ENCODE assay signal across 30 cellular contexts in genomic region chr12:57586128-57586527, GRCh38.
"Had no signal": no experiment of that assay in that cellular context is flagged by ENCODE, and none has a peak within 500 bp of the region (broad histone marks: within the 10 kb centered on the region; RNA-seq: fewer than 3 reads in every experiment).

No MANE protein-coding gene starts in this region.

- H3K27ac ChIP-seq: breast epithelium, cardiac muscle cell, epithelial cell of prostate, esophagus squamous epithelium, gastroesophageal sphincter, heart right ventricle, WERI-Rb-1 had no signal

- FAIRE-seq: colon, endometrium, endothelial cell of umbilical vein had no signal

- DNase-seq: activated B cell treated with CpG ODN at 0.5 μM for 24 hours; activated CD4-positive, alpha-beta T cell treated with anti-CD3 and anti-CD28 coated beads for 48 hours; activated CD4-positive, alpha-beta T cell treated with anti-CD3 and anti-CD28 coated beads, Interleukin-2, amount 50 U/mL, for 1 hour; activated CD4-positive, alpha-beta T cell treated with anti-CD3 and anti-CD28 coated beads, Interleukin-2, amount 50 U/mL, for 48 hours; activated CD8-positive, alpha-beta memory T cell treated with anti-CD3 and anti-CD28 coated beads for 24 hours; activated CD8-positive, alpha-beta T cell treated with anti-CD3 and anti-CD28 coated beads for 36 hours; activated effector memory CD4-positive, alpha-beta T cell treated with Interleukin-2 at 50 U/mL for 16 hours; activated gamma-delta T cell treated with Interleukin-2 at 50 U/mL for 16 hours; activated naive CD4-positive, alpha-beta T cell treated with anti-CD3 and anti-CD28 coated beads, Interleukin-2, amount 50 U/mL, for 16 hours; activated naive CD4-positive, alpha-beta T cell treated with Interleukin-2 at 50 U/mL for 16 hours; activated T-cell treated with anti-CD3 and anti-CD28 coated beads, Interleukin-2, amount 50 U/mL, for 4 hours; amniotic stem cell; aorta; cortex of kidney; dermis blood vessel endothelial cell; effector CD8-positive, alpha-beta T cell; esophagus squamous epithelium; foreskin melanocyte; heart right ventricle; T-helper 1 cell; T-helper 17 cell; T1000; WERI-Rb-1 had no signal
